Comparison of ENCODE assay signal across 1 cellular context in genomic region chr20:62363920-62364851, GRCh38.
TF ChIP-seq lines count a peak whose summit lies in the region.

No MANE protein-coding gene starts in this region.

TF ChIP-seq in HepG2, 621 proteins besides CTCF, POLR2A, EP300 and RAD21 (continued from another document and continues in another):
- no peak for TF ChIP-seq MNT (IDR thresholded peaks at IDR 0.05)
- no peak for TF ChIP-seq ZFP1 (CRISPR knock-in tag; IDR thresholded peaks at IDR 0.05)
- TF ChIP-seq ZNF460 (CRISPR knock-in tag; IDR thresholded peaks at IDR 0.05; ENCODE audit: borderline replicate concordance): no peak
- no peak for TF ChIP-seq ZNF83 (CRISPR knock-in tag; IDR thresholded peaks at IDR 0.05; ENCODE audit: borderline replicate concordance)
- TF ChIP-seq DNMT3B (CRISPR knock-in tag; conservative IDR thresholded peaks at IDR 0.05): no peak
- TF ChIP-seq KLF16 (CRISPR knock-in tag; IDR thresholded peaks at IDR 0.05): no peak
- no peak for TF ChIP-seq ZNF512 (CRISPR knock-in tag; IDR thresholded peaks at IDR 0.05)
- no peak for TF ChIP-seq FOXM1 (CRISPR knock-in tag; IDR thresholded peaks at IDR 0.05)
- no peak for TF ChIP-seq ZNF567 (CRISPR knock-in tag; IDR thresholded peaks at IDR 0.05; ENCODE audit: borderline replicate concordance)
- TF ChIP-seq THRA (CRISPR knock-in tag; IDR thresholded peaks at IDR 0.05; ENCODE audit: borderline replicate concordance): no peak
- TF ChIP-seq, protein P1, sequence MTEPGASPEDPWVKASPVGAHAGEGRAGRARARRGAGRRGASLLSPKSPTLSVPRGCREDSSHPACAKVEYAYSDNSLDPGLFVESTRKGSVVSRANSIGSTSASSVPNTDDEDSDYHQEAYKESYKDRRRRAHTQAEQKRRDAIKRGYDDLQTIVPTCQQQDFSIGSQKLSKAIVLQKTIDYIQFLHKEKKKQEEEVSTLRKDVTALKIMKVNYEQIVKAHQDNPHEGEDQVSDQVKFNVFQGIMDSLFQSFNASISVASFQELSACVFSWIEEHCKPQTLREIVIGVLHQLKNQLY (CRISPR knock-in tag; IDR thresholded peaks at IDR 0.05): no peak
- TF ChIP-seq CSRNP1 (CRISPR knock-in tag; IDR thresholded peaks at IDR 0.05): 0 out of 2 replicates have a peak, but pooled peaks have one; percentile 35
- no peak for TF ChIP-seq PHF20 (CRISPR knock-in tag; IDR thresholded peaks at IDR 0.05)
- TF ChIP-seq RBM39 (IDR thresholded peaks at IDR 0.05; ENCODE audit: low read depth, low read length, poor library complexity, severe bottlenecking): no peak
- TF ChIP-seq ZNF225 (CRISPR knock-in tag; IDR thresholded peaks at IDR 0.05): no peak
- TF ChIP-seq FLYWCH1 (CRISPR knock-in tag; IDR thresholded peaks at IDR 0.05): no peak
- TF ChIP-seq ZBTB3 (CRISPR knock-in tag; IDR thresholded peaks at IDR 0.05; ENCODE audit: borderline replicate concordance, low read depth): no peak
- no peak for TF ChIP-seq PATZ1 (CRISPR knock-in tag; IDR thresholded peaks at IDR 0.05)
- TF ChIP-seq ZNF589 (CRISPR knock-in tag; conservative IDR thresholded peaks at IDR 0.05): no peak
- no peak for TF ChIP-seq ZNF878 (CRISPR knock-in tag; IDR thresholded peaks at IDR 0.05)
- no peak for TF ChIP-seq PRPF4 (IDR thresholded peaks at IDR 0.05; ENCODE audit: low read depth, low read length, poor library complexity, severe bottlenecking)
- TF ChIP-seq ZBTB43 (CRISPR knock-in tag; conservative IDR thresholded peaks at IDR 0.05): no peak
- TF ChIP-seq ZNF510 (CRISPR knock-in tag; IDR thresholded peaks at IDR 0.05; ENCODE audit: low read depth): no peak
- no peak for TF ChIP-seq KAT8 (CRISPR knock-in tag; IDR thresholded peaks at IDR 0.05)
- no peak for TF ChIP-seq AHR (CRISPR knock-in tag; IDR thresholded peaks at IDR 0.05)
- TF ChIP-seq PRDM10 (CRISPR knock-in tag; IDR thresholded peaks at IDR 0.05; ENCODE audit: low read depth): no peak
- TF ChIP-seq CEBPB (IDR thresholded peaks at IDR 0.05; ENCODE audit: borderline replicate concordance, low read depth, low read length): no peak
- no peak for TF ChIP-seq ZNF17 (CRISPR knock-in tag; IDR thresholded peaks at IDR 0.05)
- no peak for TF ChIP-seq HMGA1 (CRISPR knock-in tag; conservative IDR thresholded peaks at IDR 0.05)
- TF ChIP-seq ZNF367 (CRISPR knock-in tag; IDR thresholded peaks at IDR 0.05; ENCODE audit: borderline replicate concordance): no peak
- TF ChIP-seq ZFP36L1 (CRISPR knock-in tag; IDR thresholded peaks at IDR 0.05): no peak
- TF ChIP-seq CCDC6 (CRISPR knock-in tag; IDR thresholded peaks at IDR 0.05): no peak
- TF ChIP-seq ZNF883 (CRISPR knock-in tag; IDR thresholded peaks at IDR 0.05; ENCODE audit: not compliant biosample characterization): no peak
- no peak for TF ChIP-seq CBX2 (IDR thresholded peaks at IDR 0.05; ENCODE audit: low read depth, low read length)
- no peak for TF ChIP-seq CBX2 (CRISPR knock-in tag; IDR thresholded peaks at IDR 0.05; ENCODE audit: low read depth)
- TF ChIP-seq RARA (CRISPR knock-in tag; IDR thresholded peaks at IDR 0.05): no peak
- TF ChIP-seq STAT6 (CRISPR knock-in tag; IDR thresholded peaks at IDR 0.05; ENCODE audit: borderline replicate concordance): no peak
- no peak for TF ChIP-seq HOXA9 (CRISPR knock-in tag; IDR thresholded peaks at IDR 0.05; ENCODE audit: borderline replicate concordance)
- no peak for TF ChIP-seq ELF1 (CRISPR knock-in tag; IDR thresholded peaks at IDR 0.05)
- no peak for TF ChIP-seq MLXIP (CRISPR knock-in tag; IDR thresholded peaks at IDR 0.05; ENCODE audit: borderline replicate concordance)
- no peak for TF ChIP-seq ZNF724P (CRISPR knock-in tag; IDR thresholded peaks at IDR 0.05; ENCODE audit: borderline replicate concordance)
- TF ChIP-seq IRF2 (CRISPR knock-in tag; IDR thresholded peaks at IDR 0.05): no peak
- no peak for TF ChIP-seq ZKSCAN5 (CRISPR knock-in tag; IDR thresholded peaks at IDR 0.05)
- TF ChIP-seq NR2F6 (IDR thresholded peaks at IDR 0.05): peak; percentile 42; the same call in 1 of the 2 replicates
- TF ChIP-seq NR2F6 (CRISPR knock-in tag; IDR thresholded peaks at IDR 0.05): 0 out of 2 replicates have a peak, but pooled peaks have one; percentile 39
